Comparison of ENCODE assay signal across 11 cellular contexts in genomic region chr4:56786955-56787354, GRCh38. TPM values are rescaled to one million over a fixed set of nuclear protein-coding genes. Genes with fewer than 3 reads are reported as not detected.
A peak's percentile ranks its signal among the peaks of the same experiment; 100 is the strongest.
DNase-seq lines count a peak whose midpoint lies in the region; ATAC-seq and TF ChIP-seq lines count a peak whose summit lies in the region.
"Had no signal": no experiment of that assay in that cellular context is flagged by ENCODE, and none has a peak within 500 bp of the region (broad histone marks: within the 10 kb centered on the region; RNA-seq: fewer than 3 reads in every experiment).

No MANE protein-coding gene starts in this region.

- intact Hi-C loops in posterior cingulate gyrus (cut with DNase I) = no loop called here

- TF ChIP-seq EP300 in gastroesophageal sphincter (IDR thresholded peaks at IDR 0.05) = no peak

- H3K4me3 ChIP-seq in gastroesophageal sphincter = no peak overlapping the region

- CTCF ChIA-PET in RWPE1 (lab: Yijun Ruan, JAX) = interaction anchor here (0.7 to 1.6 kb wide), 2 partner anchors 12 to 19 kb away, joined by 3 to 4 read pairs; no protein-coding TSS in a partner anchor

- H3K4me1 ChIP-seq in gastroesophageal sphincter = peaks cover 0 to 6% (median 0%) of the 10 kb centered on the region in 3 donors

- no peaks in the 10 kb centered on the region for H3K36me3 ChIP-seq in gastroesophageal sphincter

- H3K27ac ChIP-seq in RWPE1 (peak overlapping the region; percentile 56), gastroesophageal sphincter (peak overlapping the region in 2 of 4 donors; percentile 24)

- H3K9me3 ChIP-seq in gastroesophageal sphincter = no peaks in the 10 kb centered on the region

- TF ChIP-seq CTCF in RWPE1 (conservative IDR thresholded peaks at IDR 0.05; ENCODE audit: low read depth) (no peak), gastroesophageal sphincter (IDR thresholded peaks at IDR 0.05) (no peak)

- WGBS in gastroesophageal sphincter (ENCODE audit: low coverage in 1 of 2), 2 donors = 9% methylated on average over 9 of the region's 9 CpGs; no CpG with 5 or more reads in 1 of the 2 donors

- H3K27me3 ChIP-seq in gastroesophageal sphincter = peaks cover 4% of the 10 kb centered on the region

- POLR2A ChIA-PET in RWPE1 (lab: Yijun Ruan, JAX; ENCODE audit: low non-redundant PET) = no interaction called here

- DNase-seq in ELR (ENCODE audit: low read depth) (peak; percentile 79), RWPE1 (ENCODE audit: low spot score) (peak; percentile 29), posterior cingulate gyrus (peak in 8 of 10 donors; percentile 28 to 90 (median 48)), NCI-H2107 treated with DMSO at 0.1 percent for 48 hours (lab: John Stamatoyannopoulos, UW; ENCODE audit: unreplicated experiment) (no peak)

- peak; percentile 77 for ATAC-seq in gastroesophageal sphincter
- no peak for ATAC-seq in HG03280 (IDR thresholded peaks at IDR 0.05; ENCODE audit: unreplicated experiment)
- ATAC-seq in GM18868 (IDR thresholded peaks at IDR 0.05; ENCODE audit: unreplicated experiment) = no peak
- ATAC-seq in HG02970 (IDR thresholded peaks at IDR 0.05; ENCODE audit: low FRiP score, unreplicated experiment) = no peak
- ATAC-seq: activated CD4-positive, CD25-positive, alpha-beta regulatory T cell treated with anti-CD3 and anti-CD28 coated beads, Interleukin-2, amount 50 U/mL, for 24 hours had no signal

- no peak for TF ChIP-seq POLR2A in gastroesophageal sphincter (IDR thresholded peaks at IDR 0.05)

RNA-seq across cellular contexts. Expression of gene SPINK2, which starts 34.5 kb away (rescaled TPM):
- not detected for total RNA-seq in gastroesophageal sphincter
- total RNA-seq: dermis microvascular lymphatic vessel endothelial cell, posterior vena cava had no signal
